7 cellular contexts compared by ENCODE assay signal in the genomic region with DNA sequence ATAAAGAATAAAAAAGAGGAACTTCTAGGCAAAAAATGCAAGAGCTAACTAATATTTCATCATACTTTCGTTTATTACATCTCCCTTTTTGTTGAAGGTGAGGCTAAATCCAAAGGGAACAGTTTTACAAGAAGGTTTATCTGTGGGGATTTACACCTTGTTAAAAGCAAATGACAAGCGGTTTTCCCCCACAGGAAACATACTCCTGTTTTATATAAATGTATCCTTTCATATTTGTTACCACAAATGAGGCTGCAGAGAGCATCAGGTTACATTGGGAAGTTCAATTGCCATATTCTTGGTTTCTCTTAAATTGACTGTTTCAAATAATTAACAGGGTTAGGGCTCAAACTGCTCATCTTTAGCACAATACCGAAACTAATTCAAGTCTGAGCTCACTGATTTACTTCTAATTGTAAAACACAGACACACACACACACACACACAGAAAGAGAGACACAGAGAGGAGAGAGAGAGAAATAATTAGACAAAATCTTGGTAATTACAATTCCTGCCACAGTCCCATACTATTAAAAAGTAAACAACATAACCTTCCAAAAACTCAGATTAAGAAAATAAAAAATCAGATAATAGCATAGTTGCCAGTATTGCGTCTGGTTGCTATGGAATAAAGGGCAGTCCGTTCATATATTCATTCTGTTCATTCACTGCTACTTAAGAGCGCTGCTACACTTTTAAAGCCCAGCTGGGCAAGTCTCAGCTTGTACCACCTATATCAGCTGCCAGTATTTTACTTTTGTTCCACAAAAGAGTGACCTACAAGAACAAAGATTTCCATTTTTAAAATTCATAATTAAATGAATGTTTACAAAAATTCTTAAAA. TPM values are rescaled to one million over a fixed set of nuclear protein-coding genes. Genes with fewer than 3 reads are reported as not detected.
A peak's percentile ranks its signal among the peaks of the same experiment; 100 is the strongest.
DNase-seq lines count a peak whose midpoint lies in the region; ATAC-seq, FAIRE-seq and TF ChIP-seq lines count a peak whose summit lies in the region.

No MANE protein-coding gene starts in this region.

- no peak overlapping the region for H3K4me3 ChIP-seq in cardiac fibroblast (replicated peaks in 1 of 2; ENCODE audit: low read depth in 2 of 2, low read length in 2 of 2)
- peak overlapping the region; percentile 47 for H3K4me3 ChIP-seq in psoas muscle

- TF ChIP-seq CTCF in cardiac fibroblast (IDR thresholded peaks at IDR 0.05; ENCODE audit: low read depth, low read length) (no peak), psoas muscle (IDR thresholded peaks at IDR 0.05) (no peak)

- no peaks in the 10 kb centered on the region for H3K36me3 ChIP-seq in psoas muscle (ENCODE audit: insufficient read depth in 1 of 2, low read depth in 1 of 2)

- FAIRE-seq in GM12891 (lab: Jason Lieb, UNC) = peak; percentile 81

- no peak for DNase-seq in GM12891 (ENCODE audit: insufficient read length, low spot score)
- DNase-seq in NCI-H2227 (lab: John Stamatoyannopoulos, UW; ENCODE audit: unreplicated experiment) = peak; percentile 24
- peak; percentile 5 to 12 for DNase-seq in cardiac fibroblast (ENCODE audit: low read depth in 2 of 2)
- DNase-seq in psoas muscle = no peak
- no peak for DNase-seq in iPS-NIHi7 (ENCODE audit: extremely low spot score)
- DNase-seq in cerebellar nuclear complex (lab: John Stamatoyannopoulos, UW) = no peak

- H3K4me1 ChIP-seq in psoas muscle = peaks cover 39% of the 10 kb centered on the region

- no peaks in the 10 kb centered on the region for H3K27me3 ChIP-seq in psoas muscle (ENCODE audit: insufficient read depth in 3 of 3, low read length in 2 of 3)

- intact Hi-C loops in psoas muscle (cut with DNase I) = no loop called here

- peak overlapping the region; percentile 66 for H3K27ac ChIP-seq in psoas muscle

- no peak for TF ChIP-seq POLR2A in GM12891 (IDR thresholded peaks at IDR 0.05; ENCODE audit: low read depth, low read length)

- ATAC-seq in HG02840 (IDR thresholded peaks at IDR 0.05; ENCODE audit: low FRiP score, unreplicated experiment) (peak; percentile 45), psoas muscle (peak in 3 of 4 donors; percentile 41 to 55 (median 52))

- no peaks in the 10 kb centered on the region for H3K9me3 ChIP-seq in psoas muscle

- 45 to 78% (median 58%) methylated on average over 6 of the region's 6 CpGs for WGBS in psoas muscle, 3 donors

TF ChIP-seq in GM12891, 5 proteins besides CTCF, POLR2A, EP300 and RAD21:
- TF ChIP-seq POU2F2 (IDR thresholded peaks at IDR 0.05; ENCODE audit: low read depth, low read length) (no peak), TAF1 (IDR thresholded peaks at IDR 0.05; ENCODE audit: low read depth, low read length) (no peak), POLR2AphosphoS5 (IDR thresholded peaks at IDR 0.05; ENCODE audit: low read depth, low read length) (no peak), PAX5 (IDR thresholded peaks at IDR 0.05; ENCODE audit: insufficient read depth, low read length, severe bottlenecking) (no peak), SPI1 (IDR thresholded peaks at IDR 0.05; ENCODE audit: low read depth, low read length) (no peak)

RNA-seq across cellular contexts. Expression of a gene that starts 17.0 kb away (rescaled TPM):
- polyA plus RNA-seq in GM12891 (2012; ENCODE audit: low read depth, missing spikeins) = 2.8 TPM
- total RNA-seq in psoas muscle = 1 to 10 TPM; 2.8 to 5.7 (median 5.3) TPM
- polyA plus RNA-seq in psoas muscle = 1 to 10 TPM in 1 of 3 donors, under 1 TPM in 2; 0.38 to 1.3 (median 0.84) TPM

Comparison
In these comparisons a context has a peak if more than half of its experiments do, and no peak if none do; other contexts are left out.
1. DNase-seq: peak in NCI-H2227 (single experiment) and cardiac fibroblast (2 of 2); none in GM12891 (single experiment), psoas muscle (0 of 2), iPS-NIHi7 (single experiment) and cerebellar nuclear complex (0 of 2).